In the genomic region with DNA sequence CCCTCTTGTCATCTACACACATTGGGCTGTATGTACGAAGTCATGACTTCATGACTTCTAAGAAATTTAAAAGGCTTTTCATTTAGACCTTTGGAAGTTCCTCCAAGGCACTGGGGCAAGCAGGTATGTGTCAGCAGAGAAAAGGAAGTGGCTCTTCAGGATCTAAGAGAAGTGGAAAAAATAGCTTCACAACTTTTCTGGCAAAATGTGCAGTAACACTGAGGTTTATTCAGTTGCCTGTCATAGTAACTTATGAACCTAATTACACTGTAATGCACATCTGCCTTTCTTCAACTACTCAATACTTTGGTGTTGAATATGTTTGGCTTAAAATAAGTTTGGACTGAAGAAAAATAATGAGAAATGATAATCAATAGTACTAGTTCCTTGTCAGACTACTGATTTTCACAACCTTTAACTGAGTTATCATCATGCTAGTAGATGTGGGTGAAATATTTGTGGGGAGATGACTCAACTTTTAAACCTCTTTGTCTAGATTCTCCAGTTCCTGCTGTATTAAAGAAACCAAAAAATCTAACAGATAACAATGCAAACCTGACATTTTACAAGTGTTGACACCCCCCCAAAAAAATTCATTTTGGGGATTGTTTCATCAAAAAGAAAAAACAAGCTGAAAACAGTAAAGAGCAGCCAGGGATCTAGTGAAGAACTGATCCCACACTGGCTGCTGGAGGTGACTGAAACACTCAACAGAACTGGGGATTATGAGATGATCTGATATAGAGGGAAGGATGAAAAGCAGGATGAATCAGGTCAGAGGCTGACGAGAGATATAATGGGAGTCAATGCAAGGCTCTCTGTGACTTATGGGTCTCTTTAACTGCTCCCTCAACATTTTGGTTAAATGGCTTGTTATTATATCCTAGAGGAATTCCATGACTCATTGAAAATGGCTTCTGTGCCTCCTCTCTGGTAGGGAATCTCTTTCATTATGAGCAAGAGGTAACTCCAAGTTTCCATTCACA, we compare ENCODE assay signal across 15 cellular contexts.
DNase-seq lines count a peak whose midpoint lies in the region; ATAC-seq and TF ChIP-seq lines count a peak whose summit lies in the region.
"Had no signal": no experiment of that assay in that cellular context is flagged by ENCODE, and none has a peak within 500 bp of the region (broad histone marks: within the 10 kb centered on the region; RNA-seq: fewer than 3 reads in every experiment).

No MANE protein-coding gene starts in this region.

- no TSS peak for BruUV-seq in IMR-90 (replicated peaks; lab: Mats Ljungman, UMichigan)

- peak overlapping the region; percentile 85 for H3K4me2 ChIP-seq in IMR-90 (ENCODE audit: low read depth, low read length)

- peak overlapping the region; percentile 97; the same call in 1 of the 2 replicates for H3K56ac ChIP-seq in IMR-90 (ENCODE audit: extremely low read depth, insufficient read depth, low read length)

- in situ Hi-C loops in IMR-90 (cut with MboI; ENCODE audit: low sequenced_read_pairs): no loop called here
- in situ Hi-C loops in astrocyte of the spinal cord (cut with HindIII; ENCODE audit: low sequenced_read_pairs): no loop called here
- in situ Hi-C loops in gastrocnemius medialis (cut with MboI; ENCODE audit: low sequenced_read_pairs in 4 of 4): no loop called here

- peak overlapping the region; percentile 95 for H2BK120ac ChIP-seq in IMR-90 (ENCODE audit: low read depth, low read length)

- H3K23ac ChIP-seq in IMR-90 (ENCODE audit: low read depth, low read length): peak overlapping the region; percentile 90

- peak overlapping the region; percentile 91; the same call in 1 of the 2 replicates for H4K5ac ChIP-seq in IMR-90 (ENCODE audit: low read depth, low read length)

- H2BK15ac ChIP-seq in IMR-90 (ENCODE audit: low read depth, low read length): peak overlapping the region; percentile 94; the same call in 2 of the 3 replicates

- peak overlapping the region; percentile 96 for H3K14ac ChIP-seq in IMR-90 (replicated peaks; ENCODE audit: low read depth, low read length)

- POLR2A ChIA-PET in IMR-90 (lab: Charles Lee; ENCODE audit: unreplicated experiment): no interaction called here

- H3K4me3 ChIP-seq in IMR-90 (ENCODE audit: insufficient read depth, low read depth, low read length) (no peak overlapping the region), astrocyte of the spinal cord (ENCODE audit: low read depth, low read length) (no peak overlapping the region), gastrocnemius medialis (no peak overlapping the region)
- H3K4me3 ChIP-seq: upper lobe of left lung had no signal

- peak overlapping the region; percentile 76 to 90 for H4K8ac ChIP-seq in IMR-90 (ENCODE audit: low read depth in 2 of 2, low read length in 2 of 2)

- peak overlapping the region; percentile 93 for H3K4ac ChIP-seq in IMR-90 (ENCODE audit: low read depth, low read length)

- peak overlapping the region; percentile 96 for H2BK5ac ChIP-seq in IMR-90 (ENCODE audit: low read depth, low read length, poor library complexity, severe bottlenecking)

- peak overlapping the region; percentile 78 for H3K27ac ChIP-seq in IMR-90 (ENCODE audit: insufficient read depth, low read length)
- no peak overlapping the region for H3K27ac ChIP-seq in gastrocnemius medialis

- 0 out of 4 replicates have a peak, but pooled peaks cover 0 to 3% of the 10 kb centered on the region in 2 experiments for H3K79me1 ChIP-seq in IMR-90 (ENCODE audit: low read depth in 1 of 2, low read length in 2 of 2)

- TF ChIP-seq CTCF in IMR-90 (conservative IDR thresholded peaks at IDR 0.05; ENCODE audit: low read depth, low read length) (no peak), astrocyte of the spinal cord (IDR thresholded peaks at IDR 0.05; ENCODE audit: low read depth, low read length) (no peak), gastrocnemius medialis (IDR thresholded peaks at IDR 0.05 in 4 of 5, conservative IDR thresholded peaks at IDR 0.05 in 1 of 5) (no peak), GM20000 (IDR thresholded peaks at IDR 0.05; ENCODE audit: extremely low read depth, missing control alignments) (no peak)

- CTCF ChIA-PET in IMR-90 (lab: Yijun Ruan, JAX): no interaction called here

- peak overlapping the region; percentile 93 for H3K18ac ChIP-seq in IMR-90 (ENCODE audit: low read depth, low read length)

- no peaks in the 10 kb centered on the region for H3K9me3 ChIP-seq in IMR-90 (ENCODE audit: control insufficient read depth, insufficient read depth, low read length)
- no peaks in the 10 kb centered on the region for H3K9me3 ChIP-seq in gastrocnemius medialis
- H3K9me3 ChIP-seq: BE2C, upper lobe of left lung had no signal

- peak overlapping the region; percentile 92 for H2AK9ac ChIP-seq in IMR-90 (replicated peaks; ENCODE audit: low read depth, low read length, poor library complexity)

- TF ChIP-seq RAD21 in IMR-90 (IDR thresholded peaks at IDR 0.05; ENCODE audit: low read length): no peak

- peaks cover 12% of the 10 kb centered on the region for H3K9me1 ChIP-seq in IMR-90 (ENCODE audit: insufficient read depth, low read length)

- dilution Hi-C loops in IMR-90 (cut with HindIII; ENCODE audit: low sequenced_read_pairs, unreplicated experiment): no loop called here

- H3K27me3 ChIP-seq in IMR-90 (ENCODE audit: control insufficient read depth, insufficient read depth, low read length) (no peaks in the 10 kb centered on the region), gastrocnemius medialis (no peaks in the 10 kb centered on the region)
- H3K27me3 ChIP-seq: BE2C, upper lobe of left lung had no signal

- no peak for TF ChIP-seq POLR2A in IMR-90 (IDR thresholded peaks at IDR 0.05; ENCODE audit: low read depth, low read length)
- TF ChIP-seq POLR2A in gastrocnemius medialis (IDR thresholded peaks at IDR 0.05): no peak

- no peaks in the 10 kb centered on the region for H3K36me3 ChIP-seq in IMR-90 (ENCODE audit: control insufficient read depth, insufficient read depth, low read length)
- no peaks in the 10 kb centered on the region for H3K36me3 ChIP-seq in gastrocnemius medialis
- H3K36me3 ChIP-seq: BE2C, upper lobe of left lung had no signal

- H2AFZ ChIP-seq in IMR-90 (replicated peaks; ENCODE audit: low read length, poor library complexity): peak overlapping the region; percentile 80

- peak overlapping the region; percentile 93 for H4K91ac ChIP-seq in IMR-90 (ENCODE audit: insufficient read depth, low read depth, low read length)

- H4K20me1 ChIP-seq in IMR-90 (ENCODE audit: insufficient read depth, low read length): no peaks in the 10 kb centered on the region

- peak overlapping the region; percentile 22; the same call in 1 of the 2 replicates for H3K9ac ChIP-seq in IMR-90 (ENCODE audit: low read depth, low read length)

- H2BK20ac ChIP-seq in IMR-90 (ENCODE audit: low read depth, low read length): peak overlapping the region; percentile 97

- peak; percentile 24 for DNase-seq in AG08396 (ENCODE audit: low spot score)
- DNase-seq in IMR-90: peak; percentile 81
- peak; percentile 78 for DNase-seq in astrocyte of the spinal cord (ENCODE audit: low read depth, low spot score)
- peak; percentile 86 for DNase-seq in kidney glomerular epithelial cell (lab: John Stamatoyannopoulos, UW)
- no peak for DNase-seq in NCI-H526 (lab: John Stamatoyannopoulos, UW)
- no peak for DNase-seq in NCI-H69 (lab: John Stamatoyannopoulos, UW)
- DNase-seq in gastrocnemius medialis: no peak
- no peak for DNase-seq in GM20000 (ENCODE audit: low spot score)
- DNase-seq: activated naive CD8-positive, alpha-beta T cell treated with anti-CD3 and anti-CD28 coated beads, Interleukin-2, amount 50 U/mL, for 24 hours; BE2C; naive B cell; NCI-H2029 treated with DMSO at 0.1 percent for 48 hours; OCI-M1; T-helper 9 cell had no signal

- peaks cover 10% of the 10 kb centered on the region for H3K4me1 ChIP-seq in IMR-90 (ENCODE audit: control insufficient read depth, insufficient read depth, low read length)
- no peaks in the 10 kb centered on the region for H3K4me1 ChIP-seq in gastrocnemius medialis
- H3K4me1 ChIP-seq: BE2C had no signal

- WGBS in IMR-90 (ENCODE audit: extremely low coverage in 2 of 2, insufficient read length in 1 of 2), 2 experiments: no CpG with 5 or more reads among the region's 2 CpGs

- peak overlapping the region; percentile 86 for H2AK5ac ChIP-seq in IMR-90 (ENCODE audit: low read depth, low read length)

- ATAC-seq in IMR-90 (ENCODE audit: low read depth): peak; percentile 86
- ATAC-seq in gastrocnemius medialis: no peak
- ATAC-seq: activated naive CD8-positive, alpha-beta T cell treated with anti-CD3 and anti-CD28 coated beads, Interleukin-2, amount 50 U/mL, for 24 hours had no signal

- intact Hi-C loops in IMR-90 (cut with micrococcal nuclease): loop anchor here (5.0 kb wide), 1 partner anchor 61 kb away; no protein-coding TSS in a partner anchor
- intact Hi-C loops in gastrocnemius medialis (cut with DNase I; ENCODE audit: low total_unique reads): no loop called here

TF ChIP-seq in IMR-90, 13 proteins besides CTCF, POLR2A, EP300 and RAD21:
- no peak for TF ChIP-seq ELK1 (IDR thresholded peaks at IDR 0.05; ENCODE audit: borderline replicate concordance, low read depth, low read length)
- TF ChIP-seq MAFK (IDR thresholded peaks at IDR 0.05; ENCODE audit: low read depth, low read length): peak; percentile 54
- TF ChIP-seq FOS (IDR thresholded peaks at IDR 0.05; ENCODE audit: low read depth, low read length): 0 out of 2 replicates have a peak, but pooled peaks have one; percentile 40
- no peak for TF ChIP-seq RCOR1 (IDR thresholded peaks at IDR 0.05; ENCODE audit: insufficient replicate concordance, low read length)

Comparison
In these comparisons a context has a peak if more than half of its experiments do, and no peak if none do; other contexts are left out.
1. DNase-seq: peak in AG08396 (single experiment), IMR-90 (single experiment), astrocyte of the spinal cord (single experiment) and kidney glomerular epithelial cell (single experiment); none in NCI-H526 (0 of 2), NCI-H69 (single experiment), gastrocnemius medialis (0 of 2) and GM20000 (single experiment).